7 cellular contexts compared by ENCODE assay signal in the genomic region with DNA sequence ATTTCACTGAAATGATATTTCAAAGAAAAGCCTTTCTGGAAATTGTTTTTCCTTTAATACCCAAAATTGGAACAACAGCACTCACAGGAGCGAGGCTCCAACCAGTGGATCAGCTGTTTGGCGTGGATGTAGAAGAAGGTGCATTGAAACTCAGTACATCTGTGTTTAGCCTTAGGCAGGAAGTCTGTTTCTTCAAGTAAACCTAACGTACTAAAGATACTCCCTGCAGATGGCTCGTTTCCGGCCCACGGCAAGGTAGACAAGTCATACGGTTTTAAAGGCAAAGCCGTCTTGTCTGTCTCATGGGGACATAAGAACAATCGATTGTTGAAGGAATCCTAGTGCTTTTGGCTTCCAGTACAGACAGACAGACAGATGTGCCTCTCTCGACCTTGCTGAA. TPM values are rescaled to one million over a fixed set of nuclear protein-coding genes. Genes with fewer than 3 reads are reported as not detected.
DNase-seq lines count a peak whose midpoint lies in the region; ATAC-seq and TF ChIP-seq lines count a peak whose summit lies in the region.

No MANE protein-coding gene starts in this region.

- no peak for TF ChIP-seq POLR2A in right lobe of liver (IDR thresholded peaks at IDR 0.05)

- peaks cover 33 to 49% of the 10 kb centered on the region in 2 donors for H3K36me3 Mint-ChIP-seq in stimulated activated naive B cell treated with anti-CD40 and anti-IgM and Interleukin-4, amounts not matched to agents 10 μg/mL and 1 μg/mL and 100 μg/mL, for 72 hours
- H3K36me3 Mint-ChIP-seq in chondrocyte (ENCODE audit: low read depth) = peaks cover 9% of the 10 kb centered on the region

- H3K27ac ChIP-seq in right lobe of liver = no peak overlapping the region

- peaks cover 36 to 80% of the 10 kb centered on the region in 2 donors for H3K4me1 Mint-ChIP-seq in stimulated activated naive B cell treated with anti-CD40 and anti-IgM and Interleukin-4, amounts not matched to agents 10 μg/mL and 1 μg/mL and 100 μg/mL, for 72 hours
- H3K4me1 Mint-ChIP-seq in chondrocyte (ENCODE audit: low read depth) = peaks cover 15% of the 10 kb centered on the region

- ATAC-seq in HG03469 (IDR thresholded peaks at IDR 0.05; ENCODE audit: unreplicated experiment) (peak; percentile 35), HG02840 (IDR thresholded peaks at IDR 0.05; ENCODE audit: low FRiP score, unreplicated experiment) (no peak), right lobe of liver (no peak)
- ATAC-seq in stimulated activated naive B cell treated with anti-CD40 and anti-IgM and Interleukin-4, amounts not matched to agents 10 μg/mL and 1 μg/mL and 100 μg/mL, for 72 hours (replicated peaks) = no peak

- peaks cover 0 to 3% of the 10 kb centered on the region in 2 donors for H3K27me3 Mint-ChIP-seq in stimulated activated naive B cell treated with anti-CD40 and anti-IgM and Interleukin-4, amounts not matched to agents 10 μg/mL and 1 μg/mL and 100 μg/mL, for 72 hours
- no peaks in the 10 kb centered on the region for H3K27me3 Mint-ChIP-seq in chondrocyte (ENCODE audit: low read depth)

- intact Hi-C loops in right lobe of liver (cut with DNase I) = no loop called here

- no peak for TF ChIP-seq CTCF in GM20000 (IDR thresholded peaks at IDR 0.05; ENCODE audit: extremely low read depth, missing control alignments)
- no peak for TF ChIP-seq CTCF in chondrocyte (IDR thresholded peaks at IDR 0.05)
- TF ChIP-seq CTCF in right lobe of liver (IDR thresholded peaks at IDR 0.05) = no peak

- peak overlapping the region; percentile 88 for H3K27ac Mint-ChIP-seq in stimulated activated naive B cell treated with anti-CD40 and anti-IgM and Interleukin-4, amounts not matched to agents 10 μg/mL and 1 μg/mL and 100 μg/mL, for 72 hours
- no peak overlapping the region for H3K27ac Mint-ChIP-seq in chondrocyte (ENCODE audit: unreplicated experiment)

- H3K9me3 ChIP-seq in right lobe of liver = no peaks in the 10 kb centered on the region

- DNase-seq in GM20000 (ENCODE audit: low spot score) (peak; percentile 56), chondrocyte (ENCODE audit: low spot score) (no peak), right lobe of liver (no peak)
- DNase-seq in activated naive CD4-positive, alpha-beta T cell treated with Interleukin-2 at 50 U/mL for 16 hours = peak; percentile 56
- no peak for DNase-seq in stimulated activated naive B cell treated with anti-CD40 and anti-IgM and Interleukin-4, amounts not matched to agents 10 μg/mL and 1 μg/mL and 100 μg/mL, for 72 hours

- WGBS in right lobe of liver (ENCODE audit: insufficient coverage, low coverage, low lambda C conversion rate, missing lambda C conversion rate) = 58% methylated on average over 10 of the region's 10 CpGs

- no peaks in the 10 kb centered on the region for H3K9me3 Mint-ChIP-seq in stimulated activated naive B cell treated with anti-CD40 and anti-IgM and Interleukin-4, amounts not matched to agents 10 μg/mL and 1 μg/mL and 100 μg/mL, for 72 hours
- H3K9me3 Mint-ChIP-seq in chondrocyte (ENCODE audit: low read depth) = no peaks in the 10 kb centered on the region

- H3K4me3 Mint-ChIP-seq in stimulated activated naive B cell treated with anti-CD40 and anti-IgM and Interleukin-4, amounts not matched to agents 10 μg/mL and 1 μg/mL and 100 μg/mL, for 72 hours = peak overlapping the region in 1 of 2 donors; percentile 60
- no peak overlapping the region for H3K4me3 Mint-ChIP-seq in chondrocyte (ENCODE audit: unreplicated experiment)

- H3K27me3 ChIP-seq in right lobe of liver = no peaks in the 10 kb centered on the region

- no peaks in the 10 kb centered on the region for H3K36me3 ChIP-seq in right lobe of liver

- no peak overlapping the region for H3K4me3 ChIP-seq in right lobe of liver

- H3K4me1 ChIP-seq in right lobe of liver = no peaks in the 10 kb centered on the region

RNA-seq across cellular contexts. Expression of a gene that starts 50.0 kb away (rescaled TPM):
- 2.2 to 4.2 TPM (median 4.2 TPM) in 3 replicates for total RNA-seq in chondrocyte
- 1 to 10 TPM; 3.5 to 5.5 (median 4.0) TPM for total RNA-seq in right lobe of liver

Comparison
In these comparisons a context has a peak if more than half of its experiments do, and no peak if none do; other contexts are left out.
1. DNase-seq: peak in GM20000 (single experiment) and activated naive CD4-positive, alpha-beta T cell treated with Interleukin-2 at 50 U/mL for 16 hours (single experiment); none in stimulated activated naive B cell treated with anti-CD40 and anti-IgM and Interleukin-4, amounts not matched to agents 10 μg/mL and 1 μg/mL and 100 μg/mL, for 72 hours (single experiment), chondrocyte (single experiment) and right lobe of liver (0 of 3).